Comparison of ENCODE assay signal across 21 cellular contexts in genomic region chr22:17380711-17381087, GRCh38. TPM values are rescaled to one million over a fixed set of nuclear protein-coding genes. Genes with fewer than 3 reads are reported as not detected.
"Had no signal": no experiment of that assay in that cellular context is flagged by ENCODE, and none has a peak within 500 bp of the region (broad histone marks: within the 10 kb centered on the region; RNA-seq: fewer than 3 reads in every experiment).

No MANE protein-coding gene starts in this region.

- DNase-seq: activated CD4-positive, alpha-beta T cell treated with anti-CD3 and anti-CD28 coated beads for 48 hours; activated CD4-positive, CD25-positive, alpha-beta regulatory T cell; activated CD8-positive, alpha-beta T cell treated with anti-CD3 and anti-CD28 coated beads for 36 hours; activated naive CD4-positive, alpha-beta T cell treated with anti-CD3 and anti-CD28 coated beads for 36 hours; activated naive CD8-positive, alpha-beta T cell treated with anti-CD3 and anti-CD28 coated beads, Interleukin-2, amount 50 U/mL, for 24 hours; activated T-cell treated with anti-CD3 and anti-CD28 coated beads, Interleukin-2, amount 50 U/mL, for 24 hours; anterior cingulate cortex; brain microvascular endothelial cell; colonic mucosa; islet precursor cell; midbrain; right lobe of liver; stimulated activated CD4-positive, alpha-beta T cell treated with anti-CD3 and anti-CD28 coated beads, Interleukin-4, amount 100 ng/mL, for 1 hour; T-cell had no signal

- H3K4me1 ChIP-seq: colonic mucosa, gastroesophageal sphincter, prostate gland had no signal

- H3K4me1 Mint-ChIP-seq: activated naive CD8-positive, alpha-beta T cell treated with anti-CD3 and anti-CD28 coated beads, Interleukin-2, amount 50 U/mL, for 24 hours; central memory CD8-positive, alpha-beta T cell; stimulated activated effector memory CD8-positive, alpha-beta T cell treated with anti-CD3 and anti-CD28 coated beads, Interleukin-12 subunit alpha, Interleukin-12 subunit beta, amount 100 ng/mL, for 72 hours; T-cell had no signal

- H3K27me3 ChIP-seq: brain microvascular endothelial cell, colonic mucosa, right lobe of liver had no signal

- H3K36me3 Mint-ChIP-seq: stimulated activated effector memory CD8-positive, alpha-beta T cell treated with anti-CD3 and anti-CD28 coated beads, Interleukin-12 subunit alpha, Interleukin-12 subunit beta, amount 100 ng/mL, for 72 hours; T-cell had no signal

- H3K27ac Mint-ChIP-seq: activated CD8-positive, alpha-beta T cell treated with anti-CD3 and anti-CD28 coated beads for 36 hours; activated naive CD4-positive, alpha-beta T cell treated with anti-CD3 and anti-CD28 coated beads for 36 hours; activated naive CD8-positive, alpha-beta T cell treated with anti-CD3 and anti-CD28 coated beads, Interleukin-2, amount 50 U/mL, for 24 hours; activated T-cell treated with anti-CD3 and anti-CD28 coated beads, Interleukin-2, amount 50 U/mL, for 24 hours; stimulated activated effector memory CD8-positive, alpha-beta T cell treated with anti-CD3 and anti-CD28 coated beads, Interleukin-12 subunit alpha, Interleukin-12 subunit beta, amount 100 ng/mL, for 72 hours; T-cell had no signal

- H3K27ac ChIP-seq: brain microvascular endothelial cell, colonic mucosa, gastroesophageal sphincter, prostate gland, right lobe of liver had no signal

- H3K9me3 ChIP-seq: colonic mucosa, prostate gland had no signal

- H3K9me3 Mint-ChIP-seq: activated naive CD8-positive, alpha-beta T cell treated with anti-CD3 and anti-CD28 coated beads, Interleukin-2, amount 50 U/mL, for 24 hours; central memory CD8-positive, alpha-beta T cell; stimulated activated effector memory CD8-positive, alpha-beta T cell treated with anti-CD3 and anti-CD28 coated beads, Interleukin-12 subunit alpha, Interleukin-12 subunit beta, amount 100 ng/mL, for 72 hours had no signal

- H3K4me3 Mint-ChIP-seq: activated CD8-positive, alpha-beta T cell treated with anti-CD3 and anti-CD28 coated beads for 36 hours; activated naive CD4-positive, alpha-beta T cell treated with anti-CD3 and anti-CD28 coated beads for 36 hours; activated naive CD8-positive, alpha-beta T cell treated with anti-CD3 and anti-CD28 coated beads, Interleukin-2, amount 50 U/mL, for 24 hours; activated T-cell treated with anti-CD3 and anti-CD28 coated beads, Interleukin-2, amount 50 U/mL, for 24 hours; central memory CD8-positive, alpha-beta T cell; stimulated activated effector memory CD8-positive, alpha-beta T cell treated with anti-CD3 and anti-CD28 coated beads, Interleukin-12 subunit alpha, Interleukin-12 subunit beta, amount 100 ng/mL, for 72 hours; T-cell had no signal

- H3K4me3 ChIP-seq: colonic mucosa, gastroesophageal sphincter, lung, prostate gland, right lobe of liver, smooth muscle cell had no signal

- ATAC-seq: activated CD8-positive, alpha-beta T cell treated with anti-CD3 and anti-CD28 coated beads for 36 hours; activated naive CD8-positive, alpha-beta T cell treated with anti-CD3 and anti-CD28 coated beads, Interleukin-2, amount 50 U/mL, for 24 hours; gastroesophageal sphincter; stimulated activated effector memory CD8-positive, alpha-beta T cell treated with anti-CD3 and anti-CD28 coated beads, Interleukin-12 subunit alpha, Interleukin-12 subunit beta, amount 100 ng/mL, for 72 hours; T-cell had no signal

- H3K36me3 ChIP-seq: brain microvascular endothelial cell, colonic mucosa, gastroesophageal sphincter, prostate gland, right lobe of liver had no signal

RNA-seq across cellular contexts. Expression of gene CECR2, which starts 11.4 kb away (rescaled TPM):
- total RNA-seq: osteoblast had no signal
